In the genomic region with DNA sequence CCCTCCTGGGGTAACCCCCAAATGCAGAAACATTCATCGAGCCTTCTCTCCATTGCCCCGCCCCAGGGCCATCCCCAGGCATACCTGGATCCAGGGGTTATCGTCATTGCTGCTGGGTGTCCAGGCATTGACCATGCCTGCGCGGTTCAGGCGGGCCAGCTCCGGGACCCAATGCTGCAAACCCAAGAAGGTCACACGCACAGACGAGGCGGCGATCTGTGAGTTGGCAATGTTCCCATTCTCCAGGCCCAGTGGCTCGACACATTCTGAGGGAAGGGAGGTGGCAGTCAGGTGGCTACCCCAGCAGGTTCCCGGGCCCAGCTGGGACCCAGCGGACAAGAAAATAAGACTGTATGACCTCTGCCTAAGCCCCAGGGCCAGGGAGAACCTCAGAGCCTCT, we compare ENCODE assay signal across 1 cellular context.
TF ChIP-seq lines count a peak whose summit lies in the region.

No MANE protein-coding gene starts in this region.

TF ChIP-seq in K562, 482 proteins besides CTCF, POLR2A, EP300 and RAD21:
- TF ChIP-seq NFIC (IDR thresholded peaks at IDR 0.05) (peak; percentile 25; the same call in 1 of the 2 replicates), GATA2 (CRISPR knock-in tag; IDR thresholded peaks at IDR 0.05) (no peak), POLR2G (IDR thresholded peaks at IDR 0.05; ENCODE audit: low read depth, low read length) (peak; percentile 45; the same call in 1 of the 2 replicates)
